ENCODE assay signal across 23 cellular contexts in genomic region chr6:81476881-81477280, GRCh38.
DNase-seq lines count a peak whose midpoint lies in the region; ATAC-seq and TF ChIP-seq lines count a peak whose summit lies in the region.
"Had no signal": no experiment of that assay in that cellular context is flagged by ENCODE, and none has a peak within 500 bp of the region (broad histone marks: within the 10 kb centered on the region; RNA-seq: fewer than 3 reads in every experiment).

No MANE protein-coding gene starts in this region.

- ATAC-seq in HG03432 (IDR thresholded peaks at IDR 0.05; ENCODE audit: unreplicated experiment): no peak
- ATAC-seq in activated CD8-positive, alpha-beta memory T cell treated with anti-CD3 and anti-CD28 coated beads, Interleukin-2, amount 10 ng/mL, durations not matched to agents 7 days and 5 days: no peak
- ATAC-seq in HG02973 (IDR thresholded peaks at IDR 0.05; ENCODE audit: unreplicated experiment): no peak
- ATAC-seq: left ventricle myocardium superior; stimulated activated effector memory CD8-positive, alpha-beta T cell treated with anti-CD3 and anti-CD28 coated beads, Interleukin-12 subunit alpha, Interleukin-12 subunit beta, amount 100 ng/mL, for 72 hours; T-helper 17 cell had no signal

- no peak overlapping the region for H2BK5ac ChIP-seq in mesenchymal stem cell (ENCODE audit: low read depth, low read length, poor library complexity, severe bottlenecking)

- H2BK12ac ChIP-seq in mesenchymal stem cell (ENCODE audit: low read length in 2 of 2): no peak overlapping the region

- CTCF ChIA-PET in activated CD8-positive, alpha-beta memory T cell treated with anti-CD3 and anti-CD28 coated beads, Interleukin-2, amount 10 ng/mL, durations not matched to agents 7 days and 5 days (lab: Charles Lee): no interaction called here

- peaks cover 7% of the 10 kb centered on the region for H3K9me3 Mint-ChIP-seq in activated CD8-positive, alpha-beta memory T cell treated with anti-CD3 and anti-CD28 coated beads, Interleukin-2, amount 10 ng/mL, durations not matched to agents 7 days and 5 days (ENCODE audit: low read depth)

- H3K27me3 ChIP-seq in MG63 (no peaks in the 10 kb centered on the region), mesenchymal stem cell (ENCODE audit: control insufficient read depth in 1 of 2, insufficient read depth in 1 of 2, low read length in 2 of 2) (no peaks in the 10 kb centered on the region)

- no peaks in the 10 kb centered on the region for H3K4me1 ChIP-seq in mesenchymal stem cell (ENCODE audit: control insufficient read depth, insufficient read depth, low read depth, low read length)

- H2BK120ac ChIP-seq in mesenchymal stem cell (ENCODE audit: low read depth, low read length): no peak overlapping the region

- no peaks in the 10 kb centered on the region for H3K9me3 ChIP-seq in MG63
- H3K9me3 ChIP-seq in mesenchymal stem cell (ENCODE audit: control insufficient read depth, low read length): no peaks in the 10 kb centered on the region
- H3K9me3 ChIP-seq: thoracic aorta had no signal

- H3K4me3 ChIP-seq in MG63 (no peak overlapping the region), epithelial cell of esophagus (ENCODE audit: low read length) (no peak overlapping the region), mesenchymal stem cell (ENCODE audit: insufficient read depth in 1 of 2, low read depth in 1 of 2, low read length in 2 of 2) (no peak overlapping the region)
- H3K4me3 ChIP-seq: thoracic aorta had no signal

- no peak overlapping the region for H3K23ac ChIP-seq in mesenchymal stem cell (ENCODE audit: low read length in 2 of 2)

- no peak overlapping the region for H3K18ac ChIP-seq in mesenchymal stem cell (ENCODE audit: low read depth in 1 of 2, low read length in 2 of 2)

- no peak overlapping the region for H3K4ac ChIP-seq in mesenchymal stem cell (ENCODE audit: low read depth in 1 of 2, low read length in 2 of 2)

- H3K27me3 Mint-ChIP-seq in activated CD8-positive, alpha-beta memory T cell treated with anti-CD3 and anti-CD28 coated beads, Interleukin-2, amount 10 ng/mL, durations not matched to agents 7 days and 5 days: no peaks in the 10 kb centered on the region
- H3K27me3 Mint-ChIP-seq: T-helper 17 cell had no signal

- DNase-seq in Daoy (ENCODE audit: low read depth) (peak; percentile 12), MG63 (peak; percentile 61), epithelial cell of esophagus (ENCODE audit: low read depth) (peak; percentile 11), mesenchymal stem cell (peak; percentile 40), NOMO-1 treated with dmso at 0.1 percent for 144 hours (lab: John Stamatoyannopoulos, UW; ENCODE audit: unreplicated experiment) (no peak)
- no peak for DNase-seq in activated CD8-positive, alpha-beta memory T cell treated with anti-CD3 and anti-CD28 coated beads, Interleukin-2, amount 10 ng/mL, durations not matched to agents 7 days and 5 days
- DNase-seq: activated CD4-positive, alpha-beta T cell treated with anti-CD3 and anti-CD28 coated beads, Interleukin-2, amount 50 U/mL, for 48 hours; activated gamma-delta T cell treated with Interleukin-2 at 50 U/mL for 16 hours; activated T-cell treated with anti-CD3 and anti-CD28 coated beads for 4 hours; anterior cingulate cortex; DND-41; head of caudate nucleus; Kasumi-1; left ventricle myocardium superior; NCI-H1105 treated with DMSO at 0.1 percent for 48 hours; NCI-H524 treated with DMSO at 0.1 percent for 48 hours; SIG-M5; T-helper 17 cell; WERI-Rb-1 had no signal

- no peaks in the 10 kb centered on the region for H3K36me3 Mint-ChIP-seq in activated CD8-positive, alpha-beta memory T cell treated with anti-CD3 and anti-CD28 coated beads, Interleukin-2, amount 10 ng/mL, durations not matched to agents 7 days and 5 days
- H3K36me3 Mint-ChIP-seq: stimulated activated effector memory CD8-positive, alpha-beta T cell treated with anti-CD3 and anti-CD28 coated beads, Interleukin-12 subunit alpha, Interleukin-12 subunit beta, amount 100 ng/mL, for 72 hours had no signal

- no peak for TF ChIP-seq CTCF in epithelial cell of esophagus (IDR thresholded peaks at IDR 0.05; ENCODE audit: insufficient read depth, low read depth, low read length, missing control alignments)

- H3K9ac ChIP-seq in mesenchymal stem cell (ENCODE audit: low read length): no peak overlapping the region

- H3K79me1 ChIP-seq in mesenchymal stem cell (replicated peaks; ENCODE audit: low read length, poor library complexity, severe bottlenecking): no peaks in the 10 kb centered on the region

- H2AFZ ChIP-seq in mesenchymal stem cell (ENCODE audit: low read depth, low read length): no peak overlapping the region

- no peak overlapping the region for H4K8ac ChIP-seq in mesenchymal stem cell (ENCODE audit: low read length)

- H3K4me1 Mint-ChIP-seq in activated CD8-positive, alpha-beta memory T cell treated with anti-CD3 and anti-CD28 coated beads, Interleukin-2, amount 10 ng/mL, durations not matched to agents 7 days and 5 days: no peaks in the 10 kb centered on the region
- H3K4me1 Mint-ChIP-seq: stimulated activated effector memory CD8-positive, alpha-beta T cell treated with anti-CD3 and anti-CD28 coated beads, Interleukin-12 subunit alpha, Interleukin-12 subunit beta, amount 100 ng/mL, for 72 hours; T-helper 17 cell had no signal

- no peak overlapping the region for H3K27ac ChIP-seq in mesenchymal stem cell (ENCODE audit: low read length, poor library complexity, severe bottlenecking)
- H3K27ac ChIP-seq: thoracic aorta, WERI-Rb-1 had no signal

- no peak overlapping the region for H2BK15ac ChIP-seq in mesenchymal stem cell (ENCODE audit: low read depth, poor library complexity, severe bottlenecking)

- H3K14ac ChIP-seq in mesenchymal stem cell (ENCODE audit: low read length in 2 of 2): no peak overlapping the region

- no peak overlapping the region for H2AK5ac ChIP-seq in mesenchymal stem cell (ENCODE audit: low read length, severe bottlenecking)

- no peak overlapping the region for H3K4me3 Mint-ChIP-seq in activated CD8-positive, alpha-beta memory T cell treated with anti-CD3 and anti-CD28 coated beads, Interleukin-2, amount 10 ng/mL, durations not matched to agents 7 days and 5 days
- H3K4me3 Mint-ChIP-seq: stimulated activated effector memory CD8-positive, alpha-beta T cell treated with anti-CD3 and anti-CD28 coated beads, Interleukin-12 subunit alpha, Interleukin-12 subunit beta, amount 100 ng/mL, for 72 hours; T-helper 17 cell had no signal

- no peak overlapping the region for H3K4me2 ChIP-seq in mesenchymal stem cell (ENCODE audit: low read length, poor library complexity, severe bottlenecking)

- H3K36me3 ChIP-seq in MG63: no peaks in the 10 kb centered on the region
- H3K36me3 ChIP-seq in mesenchymal stem cell (ENCODE audit: control insufficient read depth in 1 of 2, insufficient read depth in 2 of 2, low read depth in 1 of 2, low read length in 2 of 2): no peaks in the 10 kb centered on the region
- H3K36me3 ChIP-seq: thoracic aorta, WERI-Rb-1 had no signal

- H3K27ac Mint-ChIP-seq in activated CD8-positive, alpha-beta memory T cell treated with anti-CD3 and anti-CD28 coated beads, Interleukin-2, amount 10 ng/mL, durations not matched to agents 7 days and 5 days: no peak overlapping the region
- H3K27ac Mint-ChIP-seq: stimulated activated effector memory CD8-positive, alpha-beta T cell treated with anti-CD3 and anti-CD28 coated beads, Interleukin-12 subunit alpha, Interleukin-12 subunit beta, amount 100 ng/mL, for 72 hours; T-helper 17 cell had no signal

- no peak overlapping the region for H4K91ac ChIP-seq in mesenchymal stem cell (ENCODE audit: low read length)

Comparison
In these comparisons a context has a peak if more than half of its experiments do, and no peak if none do; other contexts are left out.
1. DNase-seq: peak in Daoy (single experiment), MG63 (single experiment), epithelial cell of esophagus (single experiment) and mesenchymal stem cell (single experiment); none in NOMO-1 treated with dmso at 0.1 percent for 144 hours (single experiment) and activated CD8-positive, alpha-beta memory T cell treated with anti-CD3 and anti-CD28 coated beads, Interleukin-2, amount 10 ng/mL, durations not matched to agents 7 days and 5 days (single experiment).